Comparison of ENCODE assay signal across 9 cellular contexts in the genomic region with DNA sequence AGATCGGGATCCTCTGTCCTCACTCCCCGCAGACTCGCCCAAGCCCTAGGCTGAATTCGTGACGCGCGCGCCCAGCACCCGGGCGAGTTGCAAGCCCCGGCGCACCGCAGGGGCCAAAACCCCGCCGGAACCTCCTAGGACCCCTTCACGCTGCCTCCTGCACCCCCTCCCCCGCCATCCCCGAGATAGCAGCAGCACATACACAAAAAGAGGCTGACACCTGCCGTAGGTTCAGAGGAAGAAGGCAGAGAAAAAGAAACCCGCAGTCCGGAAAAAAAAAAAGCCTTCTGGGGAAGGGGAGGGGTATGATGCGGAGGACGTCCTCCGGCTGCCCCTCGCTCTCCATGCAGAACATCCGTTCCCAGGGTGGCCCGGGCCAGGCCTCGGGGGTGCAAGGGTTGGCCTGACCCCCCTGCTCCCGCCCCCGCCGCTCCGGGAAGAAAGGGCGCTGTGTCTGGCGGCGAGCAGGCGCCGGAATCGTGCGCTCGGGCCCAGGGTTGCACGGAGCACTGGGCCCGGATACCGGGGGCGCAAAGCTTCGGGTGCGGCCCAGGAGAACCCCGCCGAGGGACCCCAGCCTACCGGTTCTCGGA. TPM values are rescaled to one million over a fixed set of nuclear protein-coding genes. Genes with fewer than 3 reads are reported as not detected.
DNase-seq lines count a peak whose midpoint lies in the region; ATAC-seq and TF ChIP-seq lines count a peak whose summit lies in the region.
"Had no signal": no experiment of that assay in that cellular context is flagged by ENCODE, and none has a peak within 500 bp of the region (broad histone marks: within the 10 kb centered on the region; RNA-seq: fewer than 3 reads in every experiment).

No MANE protein-coding gene starts in this region.

- H3K27ac ChIP-seq in SK-N-SH (ENCODE audit: low read depth in 2 of 2, low read length in 1 of 2) (peak overlapping the region in 1 of 2 experiments; percentile 3; a peak in 1 of 4 replicates), lower lobe of right lung (no peak overlapping the region), tibial artery (no peak overlapping the region)

- POLR2A ChIA-PET in SK-N-SH (lab: Yijun Ruan, JAX): no interaction called here

- intact Hi-C loops in lower lobe of right lung (cut with DNase I) (no loop called here), tibial artery (cut with DNase I; ENCODE audit: low total_unique reads) (no loop called here)

- no peak for TF ChIP-seq RAD21 in SK-N-SH (IDR thresholded peaks at IDR 0.05; ENCODE audit: low read length)

- H3K4me3 ChIP-seq in SK-N-SH (ENCODE audit: low read depth in 2 of 2, low read length in 1 of 2): peak overlapping the region; percentile 23 to 47; a peak in 3 of 4 replicates
- peak overlapping the region; percentile 46 for H3K4me3 ChIP-seq in lower lobe of right lung
- H3K4me3 ChIP-seq in tibial artery: peak overlapping the region; percentile 29 to 50

- no peak overlapping the region for H2AFZ ChIP-seq in SK-N-SH (ENCODE audit: low read depth)

- ATAC-seq in SK-N-SH treated with all-trans-retinoic acid at 6 μM for 48 hours: no peak
- ATAC-seq in lower lobe of right lung: peak in 1 of 2 donors; percentile 11
- no peak for ATAC-seq in HG02973 (IDR thresholded peaks at IDR 0.05; ENCODE audit: unreplicated experiment)

- H3F3A ChIP-seq in SK-N-SH (replicated peaks; ENCODE audit: insufficient read depth): no peaks in the 10 kb centered on the region

- TF ChIP-seq EP300 in SK-N-SH (IDR thresholded peaks at IDR 0.05; ENCODE audit: borderline replicate concordance in 1 of 2, low read depth in 1 of 2, low read length in 1 of 2): no peak

- TF ChIP-seq CTCF in SK-N-SH (IDR thresholded peaks at IDR 0.05) (no peak), lower lobe of right lung (IDR thresholded peaks at IDR 0.05) (no peak), tibial artery (IDR thresholded peaks at IDR 0.05) (no peak), HFFc6 (IDR thresholded peaks at IDR 0.05) (no peak)

- H3K9me3 Mint-ChIP-seq in HFFc6: no peaks in the 10 kb centered on the region

- H3K9me3 ChIP-seq in SK-N-SH: no peaks in the 10 kb centered on the region
- no peaks in the 10 kb centered on the region for H3K9me3 ChIP-seq in lower lobe of right lung
- no peaks in the 10 kb centered on the region for H3K9me3 ChIP-seq in tibial artery
- H3K9me3 ChIP-seq: BE2C had no signal

- H4K20me1 ChIP-seq in SK-N-SH (ENCODE audit: insufficient read depth): no peaks in the 10 kb centered on the region

- no peaks in the 10 kb centered on the region for H3K36me3 Mint-ChIP-seq in HFFc6 (ENCODE audit: low read depth)

- H3K9me2 ChIP-seq in SK-N-SH: no peaks in the 10 kb centered on the region

- no peaks in the 10 kb centered on the region for H3K79me2 ChIP-seq in SK-N-SH (ENCODE audit: insufficient read depth)

- H3K27me3 ChIP-seq in SK-N-SH (ENCODE audit: insufficient read depth): no peaks in the 10 kb centered on the region
- peaks cover 5% of the 10 kb centered on the region for H3K27me3 ChIP-seq in lower lobe of right lung (ENCODE audit: low read depth)
- H3K27me3 ChIP-seq in tibial artery: peaks cover 0 to 12% of the 10 kb centered on the region in 2 donors
- H3K27me3 ChIP-seq: BE2C had no signal

- H3K4me3 Mint-ChIP-seq in HFFc6: no peak overlapping the region

- DNase-seq in SK-N-SH: peak; percentile 70
- peak; percentile 23 for DNase-seq in cerebellum (ENCODE audit: low spot score)
- DNase-seq in lower lobe of right lung: no peak
- no peak for DNase-seq in tibial artery
- no peak for DNase-seq in inferior parietal cortex (ENCODE audit: extremely low spot score)
- DNase-seq in HFFc6: no peak
- DNase-seq: BE2C had no signal

- H3K4me1 ChIP-seq in SK-N-SH (ENCODE audit: control insufficient read depth in 1 of 2, insufficient read depth in 2 of 2, low read depth in 1 of 2, low read length in 1 of 2): no peaks in the 10 kb centered on the region; a peak in 1 of 4 replicates
- H3K4me1 ChIP-seq in lower lobe of right lung: no peaks in the 10 kb centered on the region
- H3K4me1 ChIP-seq in tibial artery: peaks cover 0 to 29% (median 7%) of the 10 kb centered on the region in 4 donors
- H3K4me1 ChIP-seq: BE2C had no signal

- 7% methylated on average over 22 of the region's 50 CpGs for WGBS in SK-N-SH (ENCODE audit: low lambda C conversion rate)

- no peaks in the 10 kb centered on the region for H3K4me1 Mint-ChIP-seq in HFFc6 (ENCODE audit: low read depth)

- H3K27ac Mint-ChIP-seq in HFFc6: no peak overlapping the region

- CTCF ChIA-PET in SK-N-SH (lab: Yijun Ruan, JAX): interaction anchor here (1.2 kb wide), 1 partner anchor 81 kb away, joined by 3 read pairs; no protein-coding TSS in a partner anchor

- peaks cover 1% of the 10 kb centered on the region; the same call in 1 of the 2 replicates for H3K27me3 Mint-ChIP-seq in HFFc6 (ENCODE audit: insufficient read depth)

- H3K4me2 ChIP-seq in SK-N-SH: peak overlapping the region; percentile 37; the same call in 1 of the 2 replicates

- no peak overlapping the region for H3K9ac ChIP-seq in SK-N-SH

- no peaks in the 10 kb centered on the region for H3K36me3 ChIP-seq in SK-N-SH (replicated peaks in 1 of 2; ENCODE audit: control insufficient read depth in 1 of 2, insufficient read depth in 2 of 2, low read length in 1 of 2)
- no peaks in the 10 kb centered on the region for H3K36me3 ChIP-seq in lower lobe of right lung
- H3K36me3 ChIP-seq in tibial artery: no peaks in the 10 kb centered on the region
- H3K36me3 ChIP-seq: BE2C had no signal

TF ChIP-seq in SK-N-SH, 30 proteins besides CTCF, POLR2A, EP300 and RAD21 (continues in another document):
- TF ChIP-seq FOXM1 (IDR thresholded peaks at IDR 0.05; ENCODE audit: low read depth) (no peak), CHD2 (IDR thresholded peaks at IDR 0.05; ENCODE audit: low read length, partially characterized antibody) (no peak), POLR2AphosphoS5 (IDR thresholded peaks at IDR 0.05; ENCODE audit: low read depth, low read length) (no peak), FOSL2 (IDR thresholded peaks at IDR 0.05; ENCODE audit: borderline replicate concordance, low read depth) (no peak)
- TF ChIP-seq, protein P1, sequence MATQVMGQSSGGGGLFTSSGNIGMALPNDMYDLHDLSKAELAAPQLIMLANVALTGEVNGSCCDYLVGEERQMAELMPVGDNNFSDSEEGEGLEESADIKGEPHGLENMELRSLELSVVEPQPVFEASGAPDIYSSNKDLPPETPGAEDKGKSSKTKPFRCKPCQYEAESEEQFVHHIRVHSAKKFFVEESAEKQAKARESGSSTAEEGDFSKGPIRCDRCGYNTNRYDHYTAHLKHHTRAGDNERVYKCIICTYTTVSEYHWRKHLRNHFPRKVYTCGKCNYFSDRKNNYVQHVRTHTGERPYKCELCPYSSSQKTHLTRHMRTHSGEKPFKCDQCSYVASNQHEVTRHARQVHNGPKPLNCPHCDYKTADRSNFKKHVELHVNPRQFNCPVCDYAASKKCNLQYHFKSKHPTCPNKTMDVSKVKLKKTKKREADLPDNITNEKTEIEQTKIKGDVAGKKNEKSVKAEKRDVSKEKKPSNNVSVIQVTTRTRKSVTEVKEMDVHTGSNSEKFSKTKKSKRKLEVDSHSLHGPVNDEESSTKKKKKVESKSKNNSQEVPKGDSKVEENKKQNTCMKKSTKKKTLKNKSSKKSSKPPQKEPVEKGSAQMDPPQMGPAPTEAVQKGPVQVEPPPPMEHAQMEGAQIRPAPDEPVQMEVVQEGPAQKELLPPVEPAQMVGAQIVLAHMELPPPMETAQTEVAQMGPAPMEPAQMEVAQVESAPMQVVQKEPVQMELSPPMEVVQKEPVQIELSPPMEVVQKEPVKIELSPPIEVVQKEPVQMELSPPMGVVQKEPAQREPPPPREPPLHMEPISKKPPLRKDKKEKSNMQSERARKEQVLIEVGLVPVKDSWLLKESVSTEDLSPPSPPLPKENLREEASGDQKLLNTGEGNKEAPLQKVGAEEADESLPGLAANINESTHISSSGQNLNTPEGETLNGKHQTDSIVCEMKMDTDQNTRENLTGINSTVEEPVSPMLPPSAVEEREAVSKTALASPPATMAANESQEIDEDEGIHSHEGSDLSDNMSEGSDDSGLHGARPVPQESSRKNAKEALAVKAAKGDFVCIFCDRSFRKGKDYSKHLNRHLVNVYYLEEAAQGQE (IDR thresholded peaks at IDR 0.05; ENCODE audit: low read depth, low read length): no peak

TF ChIP-seq in SK-N-SH treated with all-trans-retinoic acid at 6 μM for 48 hours, 23 proteins besides CTCF, POLR2A, EP300 and RAD21 (continues in another document):
- no peak for TF ChIP-seq OSR1 (CRISPR knock-in tag; IDR thresholded peaks at IDR 0.05)
- TF ChIP-seq, protein P2, sequence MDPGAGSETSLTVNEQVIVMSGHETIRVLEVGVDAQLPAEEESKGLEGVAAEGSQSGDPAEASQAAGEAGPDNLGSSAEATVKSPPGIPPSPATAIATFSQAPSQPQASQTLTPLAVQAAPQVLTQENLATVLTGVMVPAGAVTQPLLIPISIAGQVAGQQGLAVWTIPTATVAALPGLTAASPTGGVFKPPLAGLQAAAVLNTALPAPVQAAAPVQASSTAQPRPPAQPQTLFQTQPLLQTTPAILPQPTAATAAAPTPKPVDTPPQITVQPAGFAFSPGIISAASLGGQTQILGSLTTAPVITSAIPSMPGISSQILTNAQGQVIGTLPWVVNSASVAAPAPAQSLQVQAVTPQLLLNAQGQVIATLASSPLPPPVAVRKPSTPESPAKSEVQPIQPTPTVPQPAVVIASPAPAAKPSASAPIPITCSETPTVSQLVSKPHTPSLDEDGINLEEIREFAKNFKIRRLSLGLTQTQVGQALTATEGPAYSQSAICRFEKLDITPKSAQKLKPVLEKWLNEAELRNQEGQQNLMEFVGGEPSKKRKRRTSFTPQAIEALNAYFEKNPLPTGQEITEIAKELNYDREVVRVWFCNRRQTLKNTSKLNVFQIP (CRISPR knock-in tag; IDR thresholded peaks at IDR 0.05; ENCODE audit: borderline replicate concordance, low read depth): no peak
- TF ChIP-seq BACH2 (CRISPR knock-in tag; IDR thresholded peaks at IDR 0.05; ENCODE audit: borderline replicate concordance): no peak
- TF ChIP-seq, protein P3, sequence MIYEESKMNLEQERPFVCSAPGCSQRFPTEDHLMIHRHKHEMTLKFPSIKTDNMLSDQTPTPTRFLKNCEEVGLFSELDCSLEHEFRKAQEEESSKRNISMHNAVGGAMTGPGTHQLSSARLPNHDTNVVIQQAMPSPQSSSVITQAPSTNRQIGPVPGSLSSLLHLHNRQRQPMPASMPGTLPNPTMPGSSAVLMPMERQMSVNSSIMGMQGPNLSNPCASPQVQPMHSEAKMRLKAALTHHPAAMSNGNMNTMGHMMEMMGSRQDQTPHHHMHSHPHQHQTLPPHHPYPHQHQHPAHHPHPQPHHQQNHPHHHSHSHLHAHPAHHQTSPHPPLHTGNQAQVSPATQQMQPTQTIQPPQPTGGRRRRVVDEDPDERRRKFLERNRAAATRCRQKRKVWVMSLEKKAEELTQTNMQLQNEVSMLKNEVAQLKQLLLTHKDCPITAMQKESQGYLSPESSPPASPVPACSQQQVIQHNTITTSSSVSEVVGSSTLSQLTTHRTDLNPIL (CRISPR knock-in tag; IDR thresholded peaks at IDR 0.05; ENCODE audit: low read depth): no peak
- TF ChIP-seq ZFP3 (CRISPR knock-in tag; IDR thresholded peaks at IDR 0.05): no peak

RNA-seq across cellular contexts. Expression of a gene that starts 2.5 kb away (rescaled TPM):
- 0.05 and 0.31 TPM in 2 replicates for polyA plus RNA-seq in SK-N-SH (2012; rRNA removed)
- polyA plus RNA-seq in SK-N-SH (2012; cell fraction: cytosol; rRNA removed): 0.13 and 0.46 TPM in 2 replicates
- 0.06 and 0.14 TPM in 2 replicates for polyA plus RNA-seq in SK-N-SH (2012; cell fraction: nucleus; rRNA removed)
- total RNA-seq in cerebellum (51.3 TPM), lower lobe of right lung (4.8 TPM)
- total RNA-seq in HFFc6 (2021; fragmentation: NEBNext Ultra II Directional; extraction: Animal tissue kit (Norgen Biotek cat#: 25700)): not detected

Comparison
In these comparisons a context has a peak if more than half of its experiments do, and no peak if none do; other contexts are left out.
1. DNase-seq: peak in SK-N-SH (single experiment) and cerebellum (single experiment); none in lower lobe of right lung (single experiment), tibial artery (0 of 2), inferior parietal cortex (single experiment) and HFFc6 (single experiment).
2. Peak in every context shown above with its lines, with median percentiles within 50 percentile points of each other: H3K4me3 ChIP-seq.